Comparison of ENCODE assay signal across 8 cellular contexts in the genomic region with DNA sequence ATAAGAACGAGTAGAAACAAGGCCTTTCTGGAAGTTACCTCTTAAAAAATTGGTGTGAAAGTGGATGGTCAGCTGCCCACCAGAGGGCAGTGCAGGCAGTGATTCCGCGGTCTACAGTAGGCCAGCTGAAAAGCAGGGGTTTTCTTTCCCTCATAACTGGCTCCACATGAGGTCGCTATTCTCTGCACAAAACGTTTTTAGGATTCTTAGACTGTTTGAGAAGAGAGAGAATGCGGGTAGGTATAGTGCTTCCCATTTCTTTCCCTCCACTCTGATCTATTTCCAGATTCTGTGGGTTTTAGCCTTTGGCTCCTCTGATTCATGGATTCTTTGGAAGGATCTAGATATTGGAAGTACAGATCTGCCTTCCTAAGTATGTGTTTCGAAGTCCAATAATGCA. TPM values are rescaled to one million over a fixed set of nuclear protein-coding genes. Genes with fewer than 3 reads are reported as not detected.
DNase-seq lines count a peak whose midpoint lies in the region; ATAC-seq and TF ChIP-seq lines count a peak whose summit lies in the region.

No MANE protein-coding gene starts in this region.

- no peaks in the 10 kb centered on the region for H3K27me3 Mint-ChIP-seq in Caco-2 (ENCODE audit: insufficient read depth, unreplicated experiment)

- no peaks in the 10 kb centered on the region for H3K36me3 ChIP-seq in Caco-2 (ENCODE audit: control insufficient read depth, insufficient read depth, low read length)
- H3K36me3 ChIP-seq in lower lobe of right lung = no peaks in the 10 kb centered on the region

- CTCF ChIA-PET in Caco-2 (lab: Charles Lee) = interaction anchor here (0.6 to 1.6 kb wide), 4 partner anchors 14 to 344 kb away, joined by 3 to 72 read pairs (median 4); partner anchors contain the start of gene FIG4

- POLR2A ChIA-PET in Caco-2 (lab: Charles Lee) = no interaction called here

- H3K4me1 ChIP-seq in Caco-2 = no peaks in the 10 kb centered on the region
- H3K4me1 ChIP-seq in lower lobe of right lung = peaks cover 33% of the 10 kb centered on the region

- no peaks in the 10 kb centered on the region for H3K27me3 ChIP-seq in Caco-2 (replicated peaks; ENCODE audit: control insufficient read depth, insufficient read depth, low read length)
- no peaks in the 10 kb centered on the region for H3K27me3 ChIP-seq in lower lobe of right lung (ENCODE audit: low read depth)

- DNase-seq in Caco-2 (peak; percentile 75 to 83), GM20000 (ENCODE audit: low spot score) (peak; percentile 72), HK-2 (ENCODE audit: unreplicated experiment) (peak; percentile 70), NCI-H774 (lab: John Stamatoyannopoulos, UW) (peak; percentile 97), dermis microvascular lymphatic vessel endothelial cell (ENCODE audit: low read depth in 2 of 2) (peak; percentile 80 to 88), lower lobe of right lung (peak; percentile 78)
- DNase-seq in activated CD4-positive, alpha-beta T cell treated with anti-CD3 and anti-CD28 coated beads, Interleukin-2, amount 50 U/mL, for 48 hours = peak; percentile 75 to 83
- DNase-seq in stimulated activated CD8-positive, alpha-beta memory T cell treated with anti-CD3 and anti-CD28 coated beads, Interleukin-15, amount 100 ng/mL, for 1 hour (ENCODE audit: low read depth) = peak; percentile 44

- H3K4me3 ChIP-seq in Caco-2 (ENCODE audit: low read depth, low read length) (no peak overlapping the region), lower lobe of right lung (no peak overlapping the region)

- no TSS peak for BruUV-seq in Caco-2 (replicated peaks; lab: Mats Ljungman, UMichigan)

- no peaks in the 10 kb centered on the region for H3K4me1 Mint-ChIP-seq in Caco-2 (ENCODE audit: low read depth, unreplicated experiment)

- no peak overlapping the region for H3K27ac Mint-ChIP-seq in Caco-2 (ENCODE audit: unreplicated experiment)

- TF ChIP-seq CTCF in Caco-2 (IDR thresholded peaks at IDR 0.05; ENCODE audit: insufficient read depth in 1 of 2, low read depth in 1 of 2, low read length in 1 of 2, severe bottlenecking in 1 of 2, unreplicated experiment in 1 of 2) (peak; percentile 96 to 97), GM20000 (IDR thresholded peaks at IDR 0.05; ENCODE audit: extremely low read depth, missing control alignments) (peak; percentile 76), lower lobe of right lung (IDR thresholded peaks at IDR 0.05) (peak; percentile 96)

- ATAC-seq in lower lobe of right lung = peak; percentile 92 to 96

- no peak overlapping the region for H3K4me3 Mint-ChIP-seq in Caco-2 (ENCODE audit: unreplicated experiment)

- H3K9me3 Mint-ChIP-seq in Caco-2 (ENCODE audit: unreplicated experiment) = peaks cover 14% of the 10 kb centered on the region

- no peaks in the 10 kb centered on the region for H3K36me3 Mint-ChIP-seq in Caco-2 (ENCODE audit: insufficient read depth, unreplicated experiment)

- no peak overlapping the region for H3K27ac ChIP-seq in lower lobe of right lung

- intact Hi-C loops in Caco-2 (cut with micrococcal nuclease; ENCODE audit: unreplicated experiment) = loop anchor here (1.0 to 5.0 kb wide), 7 partner anchors 87 to 685 kb away; no protein-coding TSS in a partner anchor
- intact Hi-C loops in lower lobe of right lung (cut with DNase I) = loop anchor here (10.0 kb wide), 2 partner anchors 350 to 680 kb away; no protein-coding TSS in a partner anchor

- H3K9me3 ChIP-seq in Caco-2 (0 out of 2 replicates have a peak, but pooled peaks cover 2% of the 10 kb centered on the region), lower lobe of right lung (no peaks in the 10 kb centered on the region)

RNA-seq across cellular contexts. Expression of gene FIG4, which starts 14.2 kb away (rescaled TPM):
- total RNA-seq in Caco-2 (2022) (7.3 and 7.9 TPM in 2 replicates), dermis microvascular lymphatic vessel endothelial cell (8.2 and 10.7 TPM in 2 replicates), lower lobe of right lung (44.5 TPM)

RNA-seq across cellular contexts. Expression of gene AK9, which starts 14.3 kb away (rescaled TPM):
- total RNA-seq in Caco-2 (2022) (3.4 and 4.4 TPM in 2 replicates), dermis microvascular lymphatic vessel endothelial cell (3.1 and 3.5 TPM in 2 replicates), lower lobe of right lung (13.9 TPM)

Comparison
In these comparisons a context has a peak if more than half of its experiments do, and no peak if none do; other contexts are left out.
1. DNase-seq: peak in every context shown above with its lines; median percentile 97 in NCI-H774; 84 in dermis microvascular lymphatic vessel endothelial cell; 79 in Caco-2; 79 in activated CD4-positive, alpha-beta T cell treated with anti-CD3 and anti-CD28 coated beads, Interleukin-2, amount 50 U/mL, for 48 hours; 78 in lower lobe of right lung; 72 in GM20000; 70 in HK-2; 44 in stimulated activated CD8-positive, alpha-beta memory T cell treated with anti-CD3 and anti-CD28 coated beads, Interleukin-15, amount 100 ng/mL, for 1 hour.